ENCODE assay signal across 1 cellular context in the genomic region with DNA sequence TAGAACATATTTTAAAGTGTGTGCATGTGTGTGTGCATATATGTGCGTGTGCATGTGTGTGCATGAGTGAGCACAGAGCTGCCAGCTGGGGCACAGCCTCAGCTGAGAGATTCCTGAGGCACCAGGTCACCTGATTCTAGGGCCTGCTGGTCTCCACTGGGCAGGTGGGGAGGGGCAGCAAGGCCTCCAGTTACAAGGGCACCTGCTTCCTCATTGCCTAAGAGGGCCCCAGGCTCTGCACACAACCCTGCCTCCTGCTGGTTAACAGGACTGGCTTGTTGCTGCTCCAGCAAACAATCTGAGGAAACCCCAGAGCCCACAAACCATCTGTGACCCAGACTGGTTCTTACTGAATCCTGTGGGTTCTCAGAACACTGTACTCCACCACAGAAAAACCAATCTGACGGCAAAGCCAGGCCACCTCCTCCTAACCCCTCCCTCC.
TF ChIP-seq lines count a peak whose summit lies in the region.

No MANE protein-coding gene starts in this region.

TF ChIP-seq in HepG2, 621 proteins besides CTCF, POLR2A, EP300 and RAD21 (continued from another document and continues in another):
- TF ChIP-seq, protein P1, sequence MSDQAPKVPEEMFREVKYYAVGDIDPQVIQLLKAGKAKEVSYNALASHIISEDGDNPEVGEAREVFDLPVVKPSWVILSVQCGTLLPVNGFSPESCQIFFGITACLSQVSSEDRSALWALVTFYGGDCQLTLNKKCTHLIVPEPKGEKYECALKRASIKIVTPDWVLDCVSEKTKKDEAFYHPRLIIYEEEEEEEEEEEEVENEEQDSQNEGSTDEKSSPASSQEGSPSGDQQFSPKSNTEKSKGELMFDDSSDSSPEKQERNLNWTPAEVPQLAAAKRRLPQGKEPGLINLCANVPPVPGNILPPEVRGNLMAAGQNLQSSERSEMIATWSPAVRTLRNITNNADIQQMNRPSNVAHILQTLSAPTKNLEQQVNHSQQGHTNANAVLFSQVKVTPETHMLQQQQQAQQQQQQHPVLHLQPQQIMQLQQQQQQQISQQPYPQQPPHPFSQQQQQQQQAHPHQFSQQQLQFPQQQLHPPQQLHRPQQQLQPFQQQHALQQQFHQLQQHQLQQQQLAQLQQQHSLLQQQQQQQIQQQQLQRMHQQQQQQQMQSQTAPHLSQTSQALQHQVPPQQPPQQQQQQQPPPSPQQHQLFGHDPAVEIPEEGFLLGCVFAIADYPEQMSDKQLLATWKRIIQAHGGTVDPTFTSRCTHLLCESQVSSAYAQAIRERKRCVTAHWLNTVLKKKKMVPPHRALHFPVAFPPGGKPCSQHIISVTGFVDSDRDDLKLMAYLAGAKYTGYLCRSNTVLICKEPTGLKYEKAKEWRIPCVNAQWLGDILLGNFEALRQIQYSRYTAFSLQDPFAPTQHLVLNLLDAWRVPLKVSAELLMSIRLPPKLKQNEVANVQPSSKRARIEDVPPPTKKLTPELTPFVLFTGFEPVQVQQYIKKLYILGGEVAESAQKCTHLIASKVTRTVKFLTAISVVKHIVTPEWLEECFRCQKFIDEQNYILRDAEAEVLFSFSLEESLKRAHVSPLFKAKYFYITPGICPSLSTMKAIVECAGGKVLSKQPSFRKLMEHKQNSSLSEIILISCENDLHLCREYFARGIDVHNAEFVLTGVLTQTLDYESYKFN (CRISPR knock-in tag; conservative IDR thresholded peaks at IDR 0.05) = 0 out of 2 replicates have a peak, but pooled peaks have one; percentile 25
- TF ChIP-seq NFKBIZ (CRISPR knock-in tag; IDR thresholded peaks at IDR 0.05) = no peak
- no peak for TF ChIP-seq TAF1 (CRISPR knock-in tag; IDR thresholded peaks at IDR 0.05)
- no peak for TF ChIP-seq TCF7 (IDR thresholded peaks at IDR 0.05; ENCODE audit: low read depth)
- no peak for TF ChIP-seq NR2F2 (IDR thresholded peaks at IDR 0.05; ENCODE audit: borderline replicate concordance, low read depth)
- TF ChIP-seq HNF4A (CRISPR knock-in tag; IDR thresholded peaks at IDR 0.05) = no peak
- TF ChIP-seq, protein P2, sequence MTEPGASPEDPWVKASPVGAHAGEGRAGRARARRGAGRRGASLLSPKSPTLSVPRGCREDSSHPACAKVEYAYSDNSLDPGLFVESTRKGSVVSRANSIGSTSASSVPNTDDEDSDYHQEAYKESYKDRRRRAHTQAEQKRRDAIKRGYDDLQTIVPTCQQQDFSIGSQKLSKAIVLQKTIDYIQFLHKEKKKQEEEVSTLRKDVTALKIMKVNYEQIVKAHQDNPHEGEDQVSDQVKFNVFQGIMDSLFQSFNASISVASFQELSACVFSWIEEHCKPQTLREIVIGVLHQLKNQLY (CRISPR knock-in tag; IDR thresholded peaks at IDR 0.05) = no peak
- TF ChIP-seq, protein P3, sequence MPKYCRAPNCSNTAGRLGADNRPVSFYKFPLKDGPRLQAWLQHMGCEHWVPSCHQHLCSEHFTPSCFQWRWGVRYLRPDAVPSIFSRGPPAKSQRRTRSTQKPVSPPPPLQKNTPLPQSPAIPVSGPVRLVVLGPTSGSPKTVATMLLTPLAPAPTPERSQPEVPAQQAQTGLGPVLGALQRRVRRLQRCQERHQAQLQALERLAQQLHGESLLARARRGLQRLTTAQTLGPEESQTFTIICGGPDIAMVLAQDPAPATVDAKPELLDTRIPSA (CRISPR knock-in tag; IDR thresholded peaks at IDR 0.05; ENCODE audit: borderline replicate concordance) = no peak
- no peak for TF ChIP-seq ZNF782 (CRISPR knock-in tag; IDR thresholded peaks at IDR 0.05; ENCODE audit: borderline replicate concordance)
- no peak for TF ChIP-seq ZNF441 (CRISPR knock-in tag; IDR thresholded peaks at IDR 0.05; ENCODE audit: borderline replicate concordance)
- peak; percentile 62; the same call in 1 of the 2 replicates for TF ChIP-seq SIX4 (CRISPR knock-in tag; IDR thresholded peaks at IDR 0.05)
- peak; percentile 58; the same call in 1 of the 2 replicates for TF ChIP-seq SMC3 (IDR thresholded peaks at IDR 0.05; ENCODE audit: low read length)
- TF ChIP-seq U2AF2 (IDR thresholded peaks at IDR 0.05; ENCODE audit: low read depth, low read length) = no peak
- TF ChIP-seq ZNF33A (CRISPR knock-in tag; IDR thresholded peaks at IDR 0.05; ENCODE audit: borderline replicate concordance) = no peak
- TF ChIP-seq KLF9 (CRISPR knock-in tag; IDR thresholded peaks at IDR 0.05; ENCODE audit: low read depth) = no peak
- no peak for TF ChIP-seq ZNF335 (CRISPR knock-in tag; IDR thresholded peaks at IDR 0.05)
- TF ChIP-seq, protein P4, sequence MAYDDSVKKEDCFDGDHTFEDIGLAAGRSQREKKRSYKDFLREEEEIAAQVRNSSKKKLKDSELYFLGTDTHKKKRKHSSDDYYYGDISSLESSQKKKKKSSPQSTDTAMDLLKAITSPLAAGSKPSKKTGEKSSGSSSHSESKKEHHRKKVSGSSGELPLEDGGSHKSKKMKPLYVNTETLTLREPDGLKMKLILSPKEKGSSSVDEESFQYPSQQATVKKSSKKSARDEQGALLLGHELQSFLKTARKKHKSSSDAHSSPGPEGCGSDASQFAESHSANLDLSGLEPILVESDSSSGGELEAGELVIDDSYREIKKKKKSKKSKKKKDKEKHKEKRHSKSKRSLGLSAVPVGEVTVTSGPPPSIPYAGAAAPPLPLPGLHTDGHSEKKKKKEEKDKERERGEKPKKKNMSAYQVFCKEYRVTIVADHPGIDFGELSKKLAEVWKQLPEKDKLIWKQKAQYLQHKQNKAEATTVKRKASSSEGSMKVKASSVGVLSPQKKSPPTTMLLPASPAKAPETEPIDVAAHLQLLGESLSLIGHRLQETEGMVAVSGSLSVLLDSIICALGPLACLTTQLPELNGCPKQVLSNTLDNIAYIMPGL (CRISPR knock-in tag; IDR thresholded peaks at IDR 0.05; ENCODE audit: borderline replicate concordance in 1 of 2, low read depth in 1 of 2) = no peak
- no peak for TF ChIP-seq PHB2 (IDR thresholded peaks at IDR 0.05; ENCODE audit: partially characterized antibody)
- TF ChIP-seq, protein P5, sequence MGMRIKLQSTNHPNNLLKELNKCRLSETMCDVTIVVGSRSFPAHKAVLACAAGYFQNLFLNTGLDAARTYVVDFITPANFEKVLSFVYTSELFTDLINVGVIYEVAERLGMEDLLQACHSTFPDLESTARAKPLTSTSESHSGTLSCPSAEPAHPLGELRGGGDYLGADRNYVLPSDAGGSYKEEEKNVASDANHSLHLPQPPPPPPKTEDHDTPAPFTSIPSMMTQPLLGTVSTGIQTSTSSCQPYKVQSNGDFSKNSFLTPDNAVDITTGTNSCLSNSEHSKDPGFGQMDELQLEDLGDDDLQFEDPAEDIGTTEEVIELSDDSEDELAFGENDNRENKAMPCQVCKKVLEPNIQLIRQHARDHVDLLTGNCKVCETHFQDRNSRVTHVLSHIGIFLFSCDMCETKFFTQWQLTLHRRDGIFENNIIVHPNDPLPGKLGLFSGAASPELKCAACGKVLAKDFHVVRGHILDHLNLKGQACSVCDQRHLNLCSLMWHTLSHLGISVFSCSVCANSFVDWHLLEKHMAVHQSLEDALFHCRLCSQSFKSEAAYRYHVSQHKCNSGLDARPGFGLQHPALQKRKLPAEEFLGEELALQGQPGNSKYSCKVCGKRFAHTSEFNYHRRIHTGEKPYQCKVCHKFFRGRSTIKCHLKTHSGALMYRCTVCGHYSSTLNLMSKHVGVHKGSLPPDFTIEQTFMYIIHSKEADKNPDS (CRISPR knock-in tag; IDR thresholded peaks at IDR 0.05) = no peak
- TF ChIP-seq PHF20 (CRISPR knock-in tag; IDR thresholded peaks at IDR 0.05) = 0 out of 2 replicates have a peak, but pooled peaks have one; percentile 26
- TF ChIP-seq ZSCAN31 (CRISPR knock-in tag; IDR thresholded peaks at IDR 0.05; ENCODE audit: low read depth) = no peak
- TF ChIP-seq PITX1 (CRISPR knock-in tag; IDR thresholded peaks at IDR 0.05) = no peak
- TF ChIP-seq, protein P6, sequence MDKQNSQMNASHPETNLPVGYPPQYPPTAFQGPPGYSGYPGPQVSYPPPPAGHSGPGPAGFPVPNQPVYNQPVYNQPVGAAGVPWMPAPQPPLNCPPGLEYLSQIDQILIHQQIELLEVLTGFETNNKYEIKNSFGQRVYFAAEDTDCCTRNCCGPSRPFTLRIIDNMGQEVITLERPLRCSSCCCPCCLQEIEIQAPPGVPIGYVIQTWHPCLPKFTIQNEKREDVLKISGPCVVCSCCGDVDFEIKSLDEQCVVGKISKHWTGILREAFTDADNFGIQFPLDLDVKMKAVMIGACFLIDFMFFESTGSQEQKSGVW (CRISPR knock-in tag; IDR thresholded peaks at IDR 0.05; ENCODE audit: borderline replicate concordance) = no peak
- no peak for TF ChIP-seq ZNF383 (CRISPR knock-in tag; IDR thresholded peaks at IDR 0.05; ENCODE audit: borderline replicate concordance)
- TF ChIP-seq SP140L (CRISPR knock-in tag; IDR thresholded peaks at IDR 0.05; ENCODE audit: borderline replicate concordance) = no peak
- TF ChIP-seq RBM39 (IDR thresholded peaks at IDR 0.05; ENCODE audit: low read depth, low read length, poor library complexity, severe bottlenecking) = no peak
- no peak for TF ChIP-seq SUZ12 (IDR thresholded peaks at IDR 0.05; ENCODE audit: low read depth, low read length)
- TF ChIP-seq SRSF4 (IDR thresholded peaks at IDR 0.05; ENCODE audit: low read depth, low read length, poor library complexity, severe bottlenecking) = no peak
- TF ChIP-seq, protein P7, sequence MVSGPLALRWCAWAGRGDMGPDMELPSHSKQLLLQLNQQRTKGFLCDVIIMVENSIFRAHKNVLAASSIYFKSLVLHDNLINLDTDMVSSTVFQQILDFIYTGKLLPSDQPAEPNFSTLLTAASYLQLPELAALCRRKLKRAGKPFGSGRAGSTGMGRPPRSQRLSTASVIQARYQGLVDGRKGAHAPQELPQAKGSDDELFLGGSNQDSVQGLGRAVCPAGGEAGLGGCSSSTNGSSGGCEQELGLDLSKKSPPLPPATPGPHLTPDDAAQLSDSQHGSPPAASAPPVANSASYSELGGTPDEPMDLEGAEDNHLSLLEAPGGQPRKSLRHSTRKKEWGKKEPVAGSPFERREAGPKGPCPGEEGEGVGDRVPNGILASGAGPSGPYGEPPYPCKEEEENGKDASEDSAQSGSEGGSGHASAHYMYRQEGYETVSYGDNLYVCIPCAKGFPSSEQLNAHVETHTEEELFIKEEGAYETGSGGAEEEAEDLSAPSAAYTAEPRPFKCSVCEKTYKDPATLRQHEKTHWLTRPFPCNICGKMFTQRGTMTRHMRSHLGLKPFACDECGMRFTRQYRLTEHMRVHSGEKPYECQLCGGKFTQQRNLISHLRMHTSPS (CRISPR knock-in tag; IDR thresholded peaks at IDR 0.05; ENCODE audit: low read depth) = peak; percentile 29; the same call in 1 of the 2 replicates
- no peak for TF ChIP-seq KMT2B (CRISPR knock-in tag; IDR thresholded peaks at IDR 0.05)
- peak; percentile 59 for TF ChIP-seq SALL1 (CRISPR knock-in tag; IDR thresholded peaks at IDR 0.05)
- TF ChIP-seq GFI1 (CRISPR knock-in tag; IDR thresholded peaks at IDR 0.05; ENCODE audit: borderline replicate concordance) = no peak
- TF ChIP-seq EHMT2 (IDR thresholded peaks at IDR 0.05; ENCODE audit: borderline replicate concordance, low read depth, low read length) = no peak
- TF ChIP-seq HNRNPH1 (optimal IDR thresholded peaks at IDR 0.05; ENCODE audit: low read depth, low read length) = no peak
- TF ChIP-seq, protein P8, sequence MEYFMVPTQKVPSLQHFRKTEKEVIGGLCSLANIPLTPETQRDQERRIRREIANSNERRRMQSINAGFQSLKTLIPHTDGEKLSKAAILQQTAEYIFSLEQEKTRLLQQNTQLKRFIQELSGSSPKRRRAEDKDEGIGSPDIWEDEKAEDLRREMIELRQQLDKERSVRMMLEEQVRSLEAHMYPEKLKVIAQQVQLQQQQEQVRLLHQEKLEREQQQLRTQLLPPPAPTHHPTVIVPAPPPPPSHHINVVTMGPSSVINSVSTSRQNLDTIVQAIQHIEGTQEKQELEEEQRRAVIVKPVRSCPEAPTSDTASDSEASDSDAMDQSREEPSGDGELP (IDR thresholded peaks at IDR 0.05; ENCODE audit: borderline replicate concordance, low read depth) = peak; percentile 75; the same call in 1 of the 2 replicates
- no peak for TF ChIP-seq ZNF558 (CRISPR knock-in tag; IDR thresholded peaks at IDR 0.05; ENCODE audit: borderline replicate concordance)
- TF ChIP-seq MTF1 (CRISPR knock-in tag; IDR thresholded peaks at IDR 0.05) = no peak
- no peak for TF ChIP-seq TSC22D2 (CRISPR knock-in tag; IDR thresholded peaks at IDR 0.05; ENCODE audit: borderline replicate concordance)
- TF ChIP-seq, protein P9, sequence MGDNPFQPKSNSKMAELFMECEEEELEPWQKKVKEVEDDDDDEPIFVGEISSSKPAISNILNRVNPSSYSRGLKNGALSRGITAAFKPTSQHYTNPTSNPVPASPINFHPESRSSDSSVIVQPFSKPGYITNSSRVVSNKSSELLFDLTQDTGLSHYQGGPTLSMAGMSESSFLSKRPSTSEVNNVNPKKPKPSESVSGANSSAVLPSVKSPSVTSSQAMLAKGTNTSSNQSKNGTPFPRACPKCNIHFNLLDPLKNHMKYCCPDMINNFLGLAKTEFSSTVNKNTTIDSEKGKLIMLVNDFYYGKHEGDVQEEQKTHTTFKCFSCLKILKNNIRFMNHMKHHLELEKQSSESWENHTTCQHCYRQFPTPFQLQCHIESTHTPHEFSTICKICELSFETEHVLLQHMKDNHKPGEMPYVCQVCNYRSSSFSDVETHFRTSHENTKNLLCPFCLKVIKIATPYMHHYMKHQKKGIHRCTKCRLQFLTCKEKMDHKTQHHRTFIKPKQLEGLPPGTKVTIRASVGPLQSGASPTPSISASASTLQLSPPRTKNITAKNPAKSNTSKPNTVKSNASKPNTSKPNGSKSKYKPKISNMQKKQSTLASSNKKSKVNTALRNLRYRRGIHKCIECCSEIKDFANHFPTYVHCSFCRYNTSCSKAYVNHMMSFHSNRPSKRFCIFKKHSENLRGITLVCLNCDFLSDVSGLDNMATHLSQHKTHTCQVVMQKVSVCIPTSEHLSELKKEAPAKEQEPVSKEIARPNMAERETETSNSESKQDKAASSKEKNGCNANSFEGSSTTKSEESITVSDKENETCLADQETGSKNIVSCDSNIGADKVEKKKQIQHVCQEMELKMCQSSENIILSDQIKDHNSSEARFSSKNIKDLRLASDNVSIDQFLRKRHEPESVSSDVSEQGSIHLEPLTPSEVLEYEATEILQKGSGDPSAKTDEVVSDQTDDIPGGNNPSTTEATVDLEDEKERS (CRISPR knock-in tag; IDR thresholded peaks at IDR 0.05) = no peak
- TF ChIP-seq ZBTB7A (CRISPR knock-in tag; IDR thresholded peaks at IDR 0.05) = no peak
- TF ChIP-seq GATA4 (IDR thresholded peaks at IDR 0.05; ENCODE audit: borderline replicate concordance, low read depth) = no peak
- TF ChIP-seq, protein P10, sequence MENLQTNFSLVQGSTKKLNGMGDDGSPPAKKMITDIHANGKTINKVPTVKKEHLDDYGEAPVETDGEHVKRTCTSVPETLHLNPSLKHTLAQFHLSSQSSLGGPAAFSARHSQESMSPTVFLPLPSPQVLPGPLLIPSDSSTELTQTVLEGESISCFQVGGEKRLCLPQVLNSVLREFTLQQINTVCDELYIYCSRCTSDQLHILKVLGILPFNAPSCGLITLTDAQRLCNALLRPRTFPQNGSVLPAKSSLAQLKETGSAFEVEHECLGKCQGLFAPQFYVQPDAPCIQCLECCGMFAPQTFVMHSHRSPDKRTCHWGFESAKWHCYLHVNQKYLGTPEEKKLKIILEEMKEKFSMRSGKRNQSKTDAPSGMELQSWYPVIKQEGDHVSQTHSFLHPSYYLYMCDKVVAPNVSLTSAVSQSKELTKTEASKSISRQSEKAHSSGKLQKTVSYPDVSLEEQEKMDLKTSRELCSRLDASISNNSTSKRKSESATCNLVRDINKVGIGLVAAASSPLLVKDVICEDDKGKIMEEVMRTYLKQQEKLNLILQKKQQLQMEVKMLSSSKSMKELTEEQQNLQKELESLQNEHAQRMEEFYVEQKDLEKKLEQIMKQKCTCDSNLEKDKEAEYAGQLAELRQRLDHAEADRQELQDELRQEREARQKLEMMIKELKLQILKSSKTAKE (CRISPR knock-in tag; IDR thresholded peaks at IDR 0.05; ENCODE audit: borderline replicate concordance) = no peak
- no peak for TF ChIP-seq RARA (CRISPR knock-in tag; IDR thresholded peaks at IDR 0.05)
- no peak for TF ChIP-seq MBNL3 (CRISPR knock-in tag; conservative IDR thresholded peaks at IDR 0.05)
